In genomic region chr4:113845138-113845537, GRCh38 we compare ENCODE assay signal across 19 cellular contexts.
DNase-seq lines count a peak whose midpoint lies in the region; ATAC-seq and TF ChIP-seq lines count a peak whose summit lies in the region.
"Had no signal": no experiment of that assay in that cellular context is flagged by ENCODE, and none has a peak within 500 bp of the region (broad histone marks: within the 10 kb centered on the region; RNA-seq: fewer than 3 reads in every experiment).

No MANE protein-coding gene starts in this region.

- no peaks in the 10 kb centered on the region for H3K36me3 Mint-ChIP-seq in activated B cell treated with CpG ODN at 0.5 μM for 24 hours (ENCODE audit: low read depth)
- H3K36me3 Mint-ChIP-seq: CD4-positive, CD25-positive, alpha-beta regulatory T cell had no signal

- H3K4me1 Mint-ChIP-seq in activated B cell treated with CpG ODN at 0.5 μM for 24 hours, result peaks cover 5% of the 10 kb centered on the region

- H4K20me1 ChIP-seq in BLaER1, result no peaks in the 10 kb centered on the region
- H4K20me1 ChIP-seq in Karpas-422 (ENCODE audit: insufficient read depth, low read depth, low read length), result no peaks in the 10 kb centered on the region

- H3K4me1 ChIP-seq in BLaER1 (peaks cover 18% of the 10 kb centered on the region), Karpas-422 (ENCODE audit: low read length) (peaks cover 20% of the 10 kb centered on the region), aorta (ENCODE audit: control insufficient read depth in 1 of 2, insufficient read depth in 2 of 2, low read length in 2 of 2) (no peaks in the 10 kb centered on the region), tibial artery (no peaks in the 10 kb centered on the region)
- H3K4me1 ChIP-seq: SJSA1 had no signal

- H3K27me3 ChIP-seq in BLaER1 (no peaks in the 10 kb centered on the region), Karpas-422 (ENCODE audit: low read length) (no peaks in the 10 kb centered on the region; the same call in 1 of the 2 replicates), aorta (ENCODE audit: control insufficient read depth in 1 of 2, insufficient read depth in 2 of 2, low read length in 1 of 2) (no peaks in the 10 kb centered on the region), tibial artery (no peaks in the 10 kb centered on the region)
- H3K27me3 ChIP-seq: SJSA1 had no signal

- WGBS in aorta, 2 donors, result 72 to 73% methylated on average over 5 of the region's 5 CpGs

- H3K27ac ChIP-seq in BLaER1 (no peak overlapping the region; the same call in 1 of the 2 replicates), Karpas-422 (ENCODE audit: low read length) (no peak overlapping the region), aorta (ENCODE audit: low read depth in 1 of 2, low read length in 2 of 2) (no peak overlapping the region), tibial artery (no peak overlapping the region)
- H3K27ac ChIP-seq: SJSA1 had no signal

- peak; percentile 68 for DNase-seq in Karpas-422
- no peak for DNase-seq in activated B cell treated with CpG ODN at 0.5 μM for 24 hours
- peak; percentile 53 for DNase-seq in fibroblast of peridontal ligament (ENCODE audit: extremely low read depth)
- DNase-seq in aorta, result no peak
- no peak for DNase-seq in tibial artery
- DNase-seq: CD4-positive, CD25-positive, alpha-beta regulatory T cell; EL; GF-D8; KG1; NCI-H1694 treated with DMSO at 0.1 percent for 48 hours; NCI-H2107; NCI-H446 treated with DMSO at 0.1 percent for 48 hours; NCI-H526 treated with DMSO at 0.1 percent for 48 hours had no signal

- no peaks in the 10 kb centered on the region for H3K9me2 ChIP-seq in Karpas-422 (replicated peaks; ENCODE audit: insufficient read depth, low read length)

- no peak overlapping the region for H3K9ac ChIP-seq in BLaER1
- peak overlapping the region; percentile 11 for H3K9ac ChIP-seq in Karpas-422 (ENCODE audit: low read length)

- no peak overlapping the region for H3K27ac Mint-ChIP-seq in activated B cell treated with CpG ODN at 0.5 μM for 24 hours
- H3K27ac Mint-ChIP-seq: B cell; CD4-positive, CD25-positive, alpha-beta regulatory T cell had no signal

- TF ChIP-seq CTCF in activated B cell treated with CpG ODN at 0.5 μM for 24 hours (IDR thresholded peaks at IDR 0.05), result no peak
- no peak for TF ChIP-seq CTCF in tibial artery (IDR thresholded peaks at IDR 0.05)

- intact Hi-C loops in activated B cell treated with CpG ODN at 0.5 μM for 24 hours (cut with micrococcal nuclease), result no loop called here
- intact Hi-C loops in aorta (cut with DNase I), result no loop called here
- intact Hi-C loops in tibial artery (cut with DNase I; ENCODE audit: low total_unique reads), result no loop called here

- CTCF ChIA-PET in activated B cell treated with CpG ODN at 0.5 μM for 24 hours (lab: Charles Lee), result no interaction called here

- H3K9me3 Mint-ChIP-seq in activated B cell treated with CpG ODN at 0.5 μM for 24 hours, result peaks cover 7% of the 10 kb centered on the region

- H3K4me2 ChIP-seq in BLaER1, result peak overlapping the region; percentile 54
- H3K4me2 ChIP-seq in Karpas-422 (ENCODE audit: low read depth, low read length, poor library complexity, severe bottlenecking), result peak overlapping the region; percentile 65

- H3K4me3 Mint-ChIP-seq in activated B cell treated with CpG ODN at 0.5 μM for 24 hours, result no peak overlapping the region
- H3K4me3 Mint-ChIP-seq: B cell; CD4-positive, CD25-positive, alpha-beta regulatory T cell had no signal

- no peaks in the 10 kb centered on the region for H3K79me2 ChIP-seq in Karpas-422 (ENCODE audit: low read length)

- H3K36me3 ChIP-seq in BLaER1 (no peaks in the 10 kb centered on the region), Karpas-422 (ENCODE audit: insufficient read depth, low read length) (no peaks in the 10 kb centered on the region), aorta (ENCODE audit: control insufficient read depth in 1 of 2, insufficient read depth in 2 of 2, low read length in 1 of 2) (no peaks in the 10 kb centered on the region), tibial artery (no peaks in the 10 kb centered on the region)
- H3K36me3 ChIP-seq: SJSA1 had no signal

- POLR2A ChIA-PET in activated B cell treated with CpG ODN at 0.5 μM for 24 hours (lab: Charles Lee), result no interaction called here

- H3K9me3 ChIP-seq in BLaER1 (no peaks in the 10 kb centered on the region; the same call in 1 of the 2 replicates), Karpas-422 (ENCODE audit: low read length) (no peaks in the 10 kb centered on the region), aorta (ENCODE audit: control insufficient read depth, low read length) (no peaks in the 10 kb centered on the region), tibial artery (no peaks in the 10 kb centered on the region)
- H3K9me3 ChIP-seq: SJSA1 had no signal

- H3K4me3 ChIP-seq in BLaER1 (peak overlapping the region; percentile 14; the same call in 1 of the 2 replicates), Karpas-422 (ENCODE audit: low read length) (peak overlapping the region; percentile 43), aorta (ENCODE audit: low read length in 2 of 2) (no peak overlapping the region), tibial artery (no peak overlapping the region)
- H3K4me3 ChIP-seq: SJSA1 had no signal

- H2AFZ ChIP-seq in Karpas-422 (ENCODE audit: low read length), result peak overlapping the region; percentile 70

- H3K27me3 Mint-ChIP-seq in activated B cell treated with CpG ODN at 0.5 μM for 24 hours, result no peaks in the 10 kb centered on the region

- ATAC-seq in activated B cell treated with CpG ODN at 0.5 μM for 24 hours (ENCODE audit: low read depth) (peak; percentile 31), HG03520 (IDR thresholded peaks at IDR 0.05; ENCODE audit: unreplicated experiment) (no peak), aorta (ENCODE audit: low FRiP score) (no peak)
- no peak for ATAC-seq in activated CD4-positive, CD25-positive, alpha-beta regulatory T cell treated with anti-CD3 and anti-CD28 coated beads, Interleukin-2, amount 50 U/mL, for 24 hours
- ATAC-seq: Panc1 had no signal

Comparison
In these comparisons a context has a peak if more than half of its experiments do, and no peak if none do; other contexts are left out.
1. H3K4me3 ChIP-seq: peak in BLaER1 (single experiment) and Karpas-422 (single experiment); none in aorta (0 of 2) and tibial artery (0 of 2).
2. DNase-seq: peak in Karpas-422 (single experiment) and fibroblast of peridontal ligament (single experiment); none in activated B cell treated with CpG ODN at 0.5 μM for 24 hours (single experiment), aorta (0 of 2) and tibial artery (0 of 2).